8 cellular contexts compared by ENCODE assay signal in the genomic region with DNA sequence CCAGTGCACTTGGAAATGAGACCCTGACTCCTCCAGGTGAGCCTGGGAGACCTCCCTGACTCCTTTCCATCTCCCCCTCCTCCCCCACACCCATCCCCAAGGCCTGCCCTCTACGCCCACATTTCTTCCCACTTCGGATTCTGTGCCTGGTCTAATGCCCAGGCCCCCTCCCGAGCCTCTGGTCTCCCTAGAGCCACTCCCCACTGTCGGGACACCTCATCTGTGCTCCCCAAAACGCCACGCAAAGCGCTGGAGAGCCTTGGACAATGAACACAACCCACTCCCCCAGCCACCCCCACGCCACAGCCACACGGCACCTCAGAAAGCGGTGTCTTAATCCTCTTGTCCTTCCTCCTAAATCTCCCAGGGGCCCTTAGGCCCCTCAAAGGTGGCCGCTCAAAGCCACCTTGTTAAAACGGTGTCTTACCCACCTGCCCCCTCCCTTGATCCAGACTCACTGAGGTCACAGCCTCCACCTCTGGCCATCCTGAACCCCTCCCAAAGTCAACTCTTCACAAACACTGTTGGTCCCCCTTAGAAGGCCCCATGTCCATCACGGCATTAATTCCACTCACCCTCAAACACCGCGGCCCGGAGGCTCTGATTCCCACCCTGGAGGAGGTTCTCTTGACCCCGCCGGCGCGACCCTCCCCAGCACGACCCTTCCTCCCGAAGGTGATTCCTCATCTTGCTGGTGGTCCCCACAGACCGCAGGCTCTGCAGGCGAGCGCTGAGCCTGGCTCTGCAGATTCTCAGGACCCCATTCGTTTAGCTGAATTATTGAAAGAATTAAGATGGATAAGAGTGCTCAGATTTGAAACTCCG. TPM values are rescaled to one million over a fixed set of nuclear protein-coding genes. Genes with fewer than 3 reads are reported as not detected.
DNase-seq lines count a peak whose midpoint lies in the region; TF ChIP-seq lines count a peak whose summit lies in the region.
"Not testable (repeated sequence)": the region's sequence is repeated elsewhere in the genome, so short reads cannot be mapped to it uniquely, and the experiment has no call there.

No MANE protein-coding gene starts in this region.

- peak overlapping the region; percentile 97 for H3K27ac Mint-ChIP-seq in activated naive CD4-positive, alpha-beta T cell treated with anti-CD3 and anti-CD28 coated beads, Interleukin-2, amount 50 U/mL, for 24 hours

- peak overlapping the region; percentile 100 for H3K4me3 Mint-ChIP-seq in activated naive CD4-positive, alpha-beta T cell treated with anti-CD3 and anti-CD28 coated beads, Interleukin-2, amount 50 U/mL, for 24 hours

- TF ChIP-seq EP300 in sigmoid colon (IDR thresholded peaks at IDR 0.05); transverse colon (IDR thresholded peaks at IDR 0.05; ENCODE audit: low read depth): not testable (repeated sequence)

- not testable (repeated sequence) for H3K27me3 ChIP-seq in SJSA1 (replicated peaks); dorsolateral prefrontal cortex; right atrium auricular region; sigmoid colon; transverse colon
- H3K27me3 ChIP-seq in mucosa of stomach (ENCODE audit: control insufficient read depth, insufficient read depth, low read length) = peaks cover 14% of the 10 kb centered on the region

- intact Hi-C loops in dorsolateral prefrontal cortex (cut with DNase I) (loop anchor here in 1 of 2 donors (5.0 kb wide), 1 partner anchor 45 kb away; no protein-coding TSS in a partner anchor), sigmoid colon (cut with DNase I) (loop anchor here (10.0 kb wide), 1 partner anchor 47 kb away; no protein-coding TSS in a partner anchor)
- intact Hi-C loops in transverse colon (cut with DNase I; ENCODE audit: low total_unique reads) = not testable (repeated sequence)

- H3K4me3 ChIP-seq in GM12864 (ENCODE audit: low read depth, low read length) (peak overlapping the region; percentile 77), SJSA1 (peak overlapping the region; percentile 48), dorsolateral prefrontal cortex (peak overlapping the region; percentile 57 to 92 (median 80)), right atrium auricular region (peak overlapping the region; percentile 60 to 84), mucosa of stomach (ENCODE audit: low read length) (peak overlapping the region; percentile 25), sigmoid colon (peak overlapping the region; percentile 55 to 70 (median 68)), transverse colon (peak overlapping the region; percentile 17 to 68 (median 64))

- H3K36me3 Mint-ChIP-seq in activated naive CD4-positive, alpha-beta T cell treated with anti-CD3 and anti-CD28 coated beads, Interleukin-2, amount 50 U/mL, for 24 hours = peaks cover 26% of the 10 kb centered on the region

- H3K4me1 Mint-ChIP-seq in activated naive CD4-positive, alpha-beta T cell treated with anti-CD3 and anti-CD28 coated beads, Interleukin-2, amount 50 U/mL, for 24 hours = peaks cover 66% of the 10 kb centered on the region

- H3K9me3 ChIP-seq in SJSA1 (replicated peaks); right atrium auricular region; mucosa of stomach (ENCODE audit: control insufficient read depth, low read length); sigmoid colon; transverse colon: not testable (repeated sequence)

- in situ Hi-C loops in transverse colon (cut with MboI; ENCODE audit: low pct_ligation_motif_present in 1 of 4, low pct_unique_long_range_greater_than_20kb in 1 of 4, low sequenced_read_pairs in 3 of 4) = loop anchor here in 1 of 4 donors (10.0 kb wide), 1 partner anchor 47 kb away; no protein-coding TSS in a partner anchor

- not testable (repeated sequence) for H3K27ac ChIP-seq in SJSA1
- H3K27ac ChIP-seq in dorsolateral prefrontal cortex = peak overlapping the region in 58 of 59 donors; percentile 44 to 97 (median 91)
- H3K27ac ChIP-seq in right atrium auricular region = peak overlapping the region; percentile 89 to 93
- peak overlapping the region; percentile 81 to 83 (median 82) for H3K27ac ChIP-seq in sigmoid colon
- peak overlapping the region; percentile 80 to 86 (median 82) for H3K27ac ChIP-seq in transverse colon

- TF ChIP-seq CTCF in GM12864 (IDR thresholded peaks at IDR 0.05; ENCODE audit: low read depth, low read length, missing control alignments); dorsolateral prefrontal cortex (IDR thresholded peaks at IDR 0.05 in 54 of 56, conservative IDR thresholded peaks at IDR 0.05 in 2 of 56; ENCODE audit: low read depth in 1 of 56, partially characterized antibody in 56 of 56); right atrium auricular region (IDR thresholded peaks at IDR 0.05); sigmoid colon (IDR thresholded peaks at IDR 0.05); transverse colon (IDR thresholded peaks at IDR 0.05): not testable (repeated sequence)

- H3K9me3 Mint-ChIP-seq in activated naive CD4-positive, alpha-beta T cell treated with anti-CD3 and anti-CD28 coated beads, Interleukin-2, amount 50 U/mL, for 24 hours = not testable (repeated sequence)

- not testable (repeated sequence) for TF ChIP-seq POLR2A in sigmoid colon (IDR thresholded peaks at IDR 0.05); transverse colon (IDR thresholded peaks at IDR 0.05)

- H3K9ac ChIP-seq in mucosa of stomach (ENCODE audit: low read length) = peak overlapping the region; percentile 43

- not testable (repeated sequence) for H3K36me3 ChIP-seq in SJSA1; mucosa of stomach (ENCODE audit: control insufficient read depth, insufficient read depth, low read length); transverse colon
- H3K36me3 ChIP-seq in right atrium auricular region (peaks cover 16% of the 10 kb centered on the region), sigmoid colon (peaks cover 0 to 11% (median 0%) of the 10 kb centered on the region in 4 donors)

- not testable (repeated sequence) for DNase-seq in GM12864 (ENCODE audit: low read depth); SJSA1 (ENCODE audit: low read depth in 1 of 2, low spot score in 2 of 2); dorsolateral prefrontal cortex; right atrium auricular region (ENCODE audit: low spot score); sigmoid colon; transverse colon

- not testable (repeated sequence) for H3K27me3 Mint-ChIP-seq in activated naive CD4-positive, alpha-beta T cell treated with anti-CD3 and anti-CD28 coated beads, Interleukin-2, amount 50 U/mL, for 24 hours

- 63 to 81% methylated on average over 27 of the region's 27 CpGs for WGBS in sigmoid colon, 2 donors
- WGBS in transverse colon (ENCODE audit: low coverage in 1 of 2), 2 donors = 64 to 73% methylated on average over 3 to 27 of the region's 27 CpGs

- peaks cover 16% of the 10 kb centered on the region for H3K4me1 ChIP-seq in SJSA1 (replicated peaks)
- peaks cover 0 to 25% of the 10 kb centered on the region in 2 donors for H3K4me1 ChIP-seq in right atrium auricular region
- H3K4me1 ChIP-seq in mucosa of stomach (ENCODE audit: control insufficient read depth, insufficient read depth, low read length) = not testable (repeated sequence)
- peaks cover 0 to 29% (median 13%) of the 10 kb centered on the region in 4 donors for H3K4me1 ChIP-seq in sigmoid colon
- H3K4me1 ChIP-seq in transverse colon = peaks cover 0 to 21% (median 7%) of the 10 kb centered on the region in 4 donors

RNA-seq across cellular contexts. Expression of a gene that starts 1.3 kb away (rescaled TPM):
- 5.0 and 6.8 TPM in 2 replicates for total RNA-seq in SJSA1 (2014; rRNA removed; shearing (Covaris generic))
- total RNA-seq in dorsolateral prefrontal cortex (10 to 100 TPM in 114 of 120 experiments, 1 to 10 TPM in 6; 8.0 to 22.0 (median 14.4) TPM), right atrium auricular region (10 to 100 TPM; 11.2 to 17.5 TPM), sigmoid colon (1 to 10 TPM; 5.0 to 7.5 (median 6.1) TPM), transverse colon (1 to 10 TPM; 1.4 to 8.7 (median 6.1) TPM)
- 10 to 100 TPM in 1 of 3 donors, 1 to 10 TPM in 2; 2.3 to 16.2 (median 2.4) TPM for polyA plus RNA-seq in sigmoid colon

Comparison
In these comparisons a context has a peak if more than half of its experiments do, and no peak if none do; other contexts are left out.
1. H3K4me3 ChIP-seq: peak in every context shown above with its lines; median percentile 80 in dorsolateral prefrontal cortex; 77 in GM12864; 72 in right atrium auricular region; 68 in sigmoid colon; 64 in transverse colon; 48 in SJSA1; 25 in mucosa of stomach.